ENCODE assay signal across 7 cellular contexts in genomic region chr14:88189040-88189839, GRCh38.
DNase-seq lines count a peak whose midpoint lies in the region; ATAC-seq, FAIRE-seq and TF ChIP-seq lines count a peak whose summit lies in the region.

No MANE protein-coding gene starts in this region.

- ATAC-seq in GM12878, result peak; percentile 96

- H3K4me1 ChIP-seq in MM.1S (ENCODE audit: low read length), result no peaks in the 10 kb centered on the region
- peaks cover 10% of the 10 kb centered on the region; the same call in 1 of the 2 replicates for H3K4me1 ChIP-seq in GM12878 (ENCODE audit: control insufficient read depth, insufficient read depth, low read length)

- 10% methylated on average over 18 of the region's 18 CpGs for WGBS in GM12878 (ENCODE audit: insufficient coverage, insufficient replicate concordance, low lambda C conversion rate, missing lambda C conversion rate)

- TF ChIP-seq POLR2A in GM12878 (IDR thresholded peaks at IDR 0.05; ENCODE audit: low read depth, low read length), result no peak

- H3K4me2 ChIP-seq in MM.1S (ENCODE audit: low read depth, low read length), result no peak overlapping the region
- H3K4me2 ChIP-seq in GM12878 (ENCODE audit: control insufficient read depth, insufficient read depth), result peak overlapping the region; percentile 62

- BruUV-seq in GM12878 (replicated peaks; lab: Mats Ljungman, UMichigan), result no TSS peak

- H3K4me3 ChIP-seq in H7 (ENCODE audit: insufficient read depth, low read depth, low read length), result no peak overlapping the region
- H3K4me3 ChIP-seq in MM.1S (ENCODE audit: low read length), result no peak overlapping the region
- no peak overlapping the region for H3K4me3 ChIP-seq in GM12878
- H3K4me3 ChIP-seq in skeletal muscle cell (ENCODE audit: low read depth, low read length), result peak overlapping the region; percentile 5

- no peaks in the 10 kb centered on the region for H3K9me2 ChIP-seq in MM.1S (replicated peaks; ENCODE audit: insufficient read depth, low read length)

- no peaks in the 10 kb centered on the region for H3K9me3 ChIP-seq in MM.1S (replicated peaks; ENCODE audit: insufficient read depth, low read length)
- no peaks in the 10 kb centered on the region for H3K9me3 ChIP-seq in GM12878 (replicated peaks; ENCODE audit: control insufficient read depth, insufficient read depth, low read length)

- H3K9ac ChIP-seq in MM.1S (ENCODE audit: low read length) (no peak overlapping the region), GM12878 (ENCODE audit: control insufficient read depth, insufficient read depth, low read length) (no peak overlapping the region)

- RAD21 ChIA-PET in GM12878 (lab: Charles Lee; ENCODE audit: unreplicated experiment), result interaction anchor here (0.5 to 3.3 kb wide), 16 partner anchors 21 to 982 kb away, joined by 3 to 29 read pairs (median 3); partner anchors contain the start of gene SPATA7

- FAIRE-seq in GM12878 (lab: Jason Lieb, UNC), result peak; percentile 23

- TF ChIP-seq EP300 in GM12878 (IDR thresholded peaks at IDR 0.05; ENCODE audit: borderline replicate concordance in 1 of 2, control insufficient read depth in 1 of 2, low read depth in 2 of 2, low read length in 2 of 2), result no peak

- DNase-seq in GM10266 (ENCODE audit: extremely low spot score) (peak; percentile 75), H7 (peak; percentile 71), MM.1S (peak; percentile 53), SHP77 treated with DMSO at 0.1 percent for 48 hours (lab: John Stamatoyannopoulos, UW) (peak; percentile 86), GM12878 (ENCODE audit: low read depth, low spot score) (peak; percentile 25), iPS DF 4.7 (ENCODE audit: extremely low read depth, low spot score) (peak; percentile 89), skeletal muscle cell (ENCODE audit: low read depth) (peak; percentile 53)

- peak; percentile 77 for TF ChIP-seq CTCF in GM10266 (IDR thresholded peaks at IDR 0.05; ENCODE audit: control insufficient read depth, insufficient read depth, low read depth, missing control alignments)
- peak; percentile 52 for TF ChIP-seq CTCF in MM.1S (IDR thresholded peaks at IDR 0.05; ENCODE audit: low read length)
- peak; percentile 64 to 75 (median 69) for TF ChIP-seq CTCF in GM12878 (IDR thresholded peaks at IDR 0.05 in 2 of 3, conservative IDR thresholded peaks at IDR 0.05 in 1 of 3; ENCODE audit: control insufficient read depth in 2 of 3, extremely low read depth in 1 of 3, insufficient read depth in 1 of 3, low read depth in 3 of 3, low read length in 3 of 3)

- SMC1A ChIA-PET in GM12878 (lab: Charles Lee; ENCODE audit: uncharacterized antibody, unreplicated experiment), result interaction anchor here (0.5 to 4.6 kb wide), 21 partner anchors 10 to 679 kb away, joined by 3 to 49 read pairs (median 3); partner anchors contain the start of gene GPR65

- intact Hi-C loops in GM12878 (cut with micrococcal nuclease; ENCODE audit: unreplicated experiment), result loop anchor here (2.0 to 5.0 kb wide), 3 partner anchors 46 to 242 kb away; no protein-coding TSS in a partner anchor

- POLR2A ChIA-PET in GM12878 (lab: Charles Lee), result no interaction called here

- H3F3A ChIP-seq in MM.1S (ENCODE audit: insufficient read depth, low read length), result no peaks in the 10 kb centered on the region

- H3K27me3 ChIP-seq in H7 (ENCODE audit: control insufficient read depth, insufficient read depth, low read length), result no peaks in the 10 kb centered on the region
- no peaks in the 10 kb centered on the region for H3K27me3 ChIP-seq in MM.1S (replicated peaks; ENCODE audit: insufficient read depth, low read length)
- H3K27me3 ChIP-seq in GM12878 (replicated peaks in 1 of 2; ENCODE audit: control insufficient read depth in 2 of 2, insufficient read depth in 2 of 2, low read length in 1 of 2), result no peaks in the 10 kb centered on the region; a peak in 1 of 4 replicates

- in situ Hi-C loops in GM12878 (cut with MboI), result loop anchor here (10.0 kb wide), 1 partner anchor 244 kb away; no protein-coding TSS in a partner anchor

- peak; percentile 82 for TF ChIP-seq RAD21 in GM12878 (IDR thresholded peaks at IDR 0.05; ENCODE audit: insufficient read depth, low read depth, low read length)

- CTCF ChIA-PET in GM12878 (lab: Yijun Ruan, JAX), result interaction anchor here (0.6 to 5.8 kb wide), 66 partner anchors 10 to 825 kb away, joined by 3 to 76 read pairs (median 4); partner anchors contain the start of genes GALC and TTC8

- H3K27ac ChIP-seq in MM.1S (ENCODE audit: low read length), result no peak overlapping the region
- no peak overlapping the region for H3K27ac ChIP-seq in GM12878 (ENCODE audit: control insufficient read depth, insufficient read depth)

- H2AFZ ChIP-seq in MM.1S (ENCODE audit: low read length) (0 out of 2 replicates have a peak overlapping the region, but pooled peaks have one; percentile 45), GM12878 (ENCODE audit: control insufficient read depth, low read depth, low read length) (peak overlapping the region; percentile 62)

- H3K36me3 ChIP-seq in H7 (replicated peaks; ENCODE audit: control insufficient read depth, insufficient read depth, low read length) (no peaks in the 10 kb centered on the region), MM.1S (replicated peaks; ENCODE audit: insufficient read depth, low read length) (no peaks in the 10 kb centered on the region), GM12878 (ENCODE audit: control insufficient read depth in 2 of 2, insufficient read depth in 2 of 2, low read length in 1 of 2) (no peaks in the 10 kb centered on the region)

- H3K79me2 ChIP-seq in MM.1S (ENCODE audit: low read length), result no peaks in the 10 kb centered on the region
- no peaks in the 10 kb centered on the region for H3K79me2 ChIP-seq in GM12878 (ENCODE audit: control insufficient read depth, insufficient read depth, low read length)

- no peaks in the 10 kb centered on the region for H4K20me1 ChIP-seq in MM.1S (ENCODE audit: insufficient read depth, low read length)
- H4K20me1 ChIP-seq in GM12878 (ENCODE audit: control insufficient read depth, insufficient read depth), result no peaks in the 10 kb centered on the region

TF ChIP-seq in GM12878, 131 proteins besides CTCF, POLR2A, EP300 and RAD21:
- TF ChIP-seq CHD2 (IDR thresholded peaks at IDR 0.05; ENCODE audit: borderline replicate concordance, low read depth, low read length) (no peak), TBL1XR1 (IDR thresholded peaks at IDR 0.05; ENCODE audit: low read depth, low read length) (no peak), REST (IDR thresholded peaks at IDR 0.05; ENCODE audit: low read depth, low read length) (no peak), RCOR1 (conservative IDR thresholded peaks at IDR 0.05; ENCODE audit: low read depth, low read length) (no peak), SMC3 (IDR thresholded peaks at IDR 0.05; ENCODE audit: borderline replicate concordance, low read length) (peak; percentile 58; the same call in 1 of the 2 replicates), TCF7 (IDR thresholded peaks at IDR 0.05; ENCODE audit: borderline replicate concordance) (no peak), BHLHE40 (IDR thresholded peaks at IDR 0.05; ENCODE audit: borderline replicate concordance in 1 of 2, low read depth in 2 of 2, low read length in 1 of 2) (peak in 1 of 2 experiments; percentile 18; a peak in 1 of 4 replicates), SIN3A (IDR thresholded peaks at IDR 0.05; ENCODE audit: low read depth, low read length) (no peak), RUNX3 (IDR thresholded peaks at IDR 0.05; ENCODE audit: low read length) (peak; percentile 75)

Comparison
In these comparisons a context has a peak if more than half of its experiments do, and no peak if none do; other contexts are left out.
1. DNase-seq: peak in every context shown above with its lines; median percentile 89 in iPS DF 4.7; 86 in SHP77 treated with DMSO at 0.1 percent for 48 hours; 75 in GM10266; 71 in H7; 53 in MM.1S; 53 in skeletal muscle cell; 25 in GM12878.